ENCODE assay signal across 22 cellular contexts in genomic region chr3:143469159-143469558, GRCh38.
A peak's percentile ranks its signal among the peaks of the same experiment; 100 is the strongest.
DNase-seq lines count a peak whose midpoint lies in the region; ATAC-seq and TF ChIP-seq lines count a peak whose summit lies in the region.
"Had no signal": no experiment of that assay in that cellular context is flagged by ENCODE, and none has a peak within 500 bp of the region (broad histone marks: within the 10 kb centered on the region; RNA-seq: fewer than 3 reads in every experiment).

No MANE protein-coding gene starts in this region.

- no peaks in the 10 kb centered on the region for H3K79me2 ChIP-seq in PC-9 (ENCODE audit: low read depth)

- no peak overlapping the region for H2BK5ac ChIP-seq in IMR-90 (ENCODE audit: low read depth, low read length, poor library complexity, severe bottlenecking)

- H4K8ac ChIP-seq in IMR-90 (ENCODE audit: low read depth in 2 of 2, low read length in 2 of 2), result no peak overlapping the region

- H3K27me3 ChIP-seq in IMR-90 (ENCODE audit: control insufficient read depth, insufficient read depth, low read length) (no peaks in the 10 kb centered on the region), PC-9 (ENCODE audit: insufficient read depth, low read depth) (no peaks in the 10 kb centered on the region)
- H3K27me3 ChIP-seq: BE2C, BLaER1 had no signal

- no peak overlapping the region for H3K27ac ChIP-seq in IMR-90 (ENCODE audit: insufficient read depth, low read length)
- H3K27ac ChIP-seq in PC-9, result no peak overlapping the region
- H3K27ac ChIP-seq in substantia nigra (ENCODE audit: low read depth, low read length, poor library complexity, severe bottlenecking), result no peak overlapping the region
- H3K27ac ChIP-seq: BLaER1 had no signal

- H3K18ac ChIP-seq in IMR-90 (ENCODE audit: low read depth, low read length), result no peak overlapping the region

- no peak overlapping the region for H2BK120ac ChIP-seq in IMR-90 (ENCODE audit: low read depth, low read length)

- intact Hi-C loops in IMR-90 (cut with micrococcal nuclease), result no loop called here
- intact Hi-C loops in PC-9 (cut with micrococcal nuclease; ENCODE audit: unreplicated experiment), result no loop called here
- intact Hi-C loops in mucosa of descending colon (cut with DNase I, micrococcal nuclease), result no loop called here

- H3K4me3 ChIP-seq in IMR-90 (ENCODE audit: insufficient read depth, low read depth, low read length) (no peak overlapping the region), PC-9 (no peak overlapping the region), mucosa of descending colon (no peak overlapping the region)
- H3K4me3 ChIP-seq: BLaER1, GM12878 had no signal

- no peak overlapping the region for H2AK9ac ChIP-seq in IMR-90 (replicated peaks; ENCODE audit: low read depth, low read length, poor library complexity)

- TF ChIP-seq CTCF in IMR-90 (conservative IDR thresholded peaks at IDR 0.05; ENCODE audit: low read depth, low read length) (no peak), PC-9 (conservative IDR thresholded peaks at IDR 0.05) (no peak), mucosa of descending colon (IDR thresholded peaks at IDR 0.05) (no peak)

- H3F3A ChIP-seq in PC-9 (ENCODE audit: insufficient read depth, low read depth), result no peaks in the 10 kb centered on the region

- no peak overlapping the region for H3K14ac ChIP-seq in IMR-90 (replicated peaks; ENCODE audit: low read depth, low read length)

- H3K9me1 ChIP-seq in IMR-90 (ENCODE audit: insufficient read depth, low read length), result no peaks in the 10 kb centered on the region

- H4K20me1 ChIP-seq in IMR-90 (ENCODE audit: insufficient read depth, low read length), result no peaks in the 10 kb centered on the region
- no peaks in the 10 kb centered on the region for H4K20me1 ChIP-seq in PC-9 (ENCODE audit: insufficient read depth)
- H4K20me1 ChIP-seq: BLaER1 had no signal

- TF ChIP-seq RAD21 in IMR-90 (IDR thresholded peaks at IDR 0.05; ENCODE audit: low read length), result no peak

- H3K36me3 ChIP-seq in IMR-90 (ENCODE audit: control insufficient read depth, insufficient read depth, low read length) (no peaks in the 10 kb centered on the region), PC-9 (ENCODE audit: low read depth) (no peaks in the 10 kb centered on the region), mucosa of descending colon (ENCODE audit: low read depth) (no peaks in the 10 kb centered on the region)
- H3K36me3 ChIP-seq: BE2C, BLaER1 had no signal

- no peak overlapping the region for H2AFZ ChIP-seq in IMR-90 (replicated peaks; ENCODE audit: low read length, poor library complexity)
- 0 out of 2 replicates have a peak overlapping the region, but pooled peaks have one; percentile 52 for H2AFZ ChIP-seq in PC-9

- no TSS peak for BruUV-seq in IMR-90 (replicated peaks; lab: Mats Ljungman, UMichigan)
- BruUV-seq in PC-9 (replicated peaks; lab: Mats Ljungman, UMichigan), result no TSS peak

- no peak overlapping the region for H3K56ac ChIP-seq in IMR-90 (ENCODE audit: extremely low read depth, insufficient read depth, low read length)

- ATAC-seq in IMR-90 (ENCODE audit: low read depth) (no peak), mucosa of descending colon (peak; percentile 47)
- ATAC-seq: GM12878 had no signal

- dilution Hi-C loops in IMR-90 (cut with HindIII; ENCODE audit: low sequenced_read_pairs, unreplicated experiment), result no loop called here

- H3K23ac ChIP-seq in IMR-90 (ENCODE audit: low read depth, low read length), result no peak overlapping the region

- no peaks in the 10 kb centered on the region for H3K79me1 ChIP-seq in IMR-90 (ENCODE audit: low read depth in 1 of 2, low read length in 2 of 2)

- CTCF ChIA-PET in IMR-90 (lab: Yijun Ruan, JAX), result interaction anchor here (1.1 kb wide), 1 partner anchor 9 kb away, joined by 3 read pairs; no protein-coding TSS in a partner anchor
- CTCF ChIA-PET in PC-9 (lab: Charles Lee), result no interaction called here

- H2AK5ac ChIP-seq in IMR-90 (ENCODE audit: low read depth, low read length), result no peak overlapping the region

- DNase-seq in IMR-90, result no peak
- DNase-seq in PC-9, result no peak
- DNase-seq in mucosa of descending colon, result no peak
- DNase-seq in NCI-H82 treated with DMSO at 0.1 percent for 48 hours (lab: John Stamatoyannopoulos, UW; ENCODE audit: unreplicated experiment), result no peak
- DNase-seq in substantia nigra (lab: John Stamatoyannopoulos, UW), result no peak
- DNase-seq: 8988T; ACHN; BE2C; C1 segment of cervical spinal cord; CD4-positive, alpha-beta memory T cell; CD4-positive, CD25-positive, alpha-beta regulatory T cell; CD8-positive, alpha-beta memory T cell; COR-L47; DMS 273 treated with DMSO at 0.1 percent for 48 hours; DMS153; DMS53; DMS79; DND-41; EL; GDM1 had no signal

- no peaks in the 10 kb centered on the region for H3K4me1 ChIP-seq in IMR-90 (ENCODE audit: control insufficient read depth, insufficient read depth, low read length)
- no peaks in the 10 kb centered on the region for H3K4me1 ChIP-seq in PC-9 (replicated peaks; ENCODE audit: insufficient read depth)
- no peaks in the 10 kb centered on the region for H3K4me1 ChIP-seq in mucosa of descending colon (ENCODE audit: low read depth)
- H3K4me1 ChIP-seq: BE2C had no signal

- in situ Hi-C loops in IMR-90 (cut with MboI; ENCODE audit: low sequenced_read_pairs), result no loop called here

- no peak overlapping the region for H2BK15ac ChIP-seq in IMR-90 (ENCODE audit: low read depth, low read length)

- no peaks in the 10 kb centered on the region for H3K9me2 ChIP-seq in PC-9 (ENCODE audit: insufficient read depth)

- no peak overlapping the region for H2BK20ac ChIP-seq in IMR-90 (ENCODE audit: low read depth, low read length)

- no peak overlapping the region for H4K91ac ChIP-seq in IMR-90 (ENCODE audit: insufficient read depth, low read depth, low read length)

- H3K9me3 ChIP-seq in IMR-90 (ENCODE audit: control insufficient read depth, insufficient read depth, low read length) (no peaks in the 10 kb centered on the region), PC-9 (ENCODE audit: insufficient read depth, low read depth) (no peaks in the 10 kb centered on the region), mucosa of descending colon (no peaks in the 10 kb centered on the region)
- H3K9me3 ChIP-seq: BE2C, BLaER1 had no signal

- H4K5ac ChIP-seq in IMR-90 (ENCODE audit: low read depth, low read length), result no peak overlapping the region

- POLR2A ChIA-PET in IMR-90 (lab: Charles Lee; ENCODE audit: unreplicated experiment) (no interaction called here), PC-9 (lab: Charles Lee; ENCODE audit: unreplicated experiment) (no interaction called here)

- no peak overlapping the region for H3K4ac ChIP-seq in IMR-90 (ENCODE audit: low read depth, low read length)

- H3K9ac ChIP-seq in IMR-90 (ENCODE audit: low read depth, low read length), result no peak overlapping the region
- H3K9ac ChIP-seq: BLaER1 had no signal

- H3K4me2 ChIP-seq in IMR-90 (ENCODE audit: low read depth, low read length) (no peak overlapping the region), PC-9 (no peak overlapping the region)
- H3K4me2 ChIP-seq: BLaER1 had no signal

- WGBS in IMR-90 (ENCODE audit: extremely low coverage in 2 of 2, insufficient read length in 1 of 2), 2 experiments, result no CpG with 5 or more reads among the region's 5 CpGs

- no peak for TF ChIP-seq POLR2A in IMR-90 (IDR thresholded peaks at IDR 0.05; ENCODE audit: low read depth, low read length)

TF ChIP-seq in IMR-90, 13 proteins besides CTCF, POLR2A, EP300 and RAD21:
- TF ChIP-seq FOS (IDR thresholded peaks at IDR 0.05; ENCODE audit: low read depth, low read length) (no peak), CEBPB (IDR thresholded peaks at IDR 0.05; ENCODE audit: low read depth, low read length) (peak; percentile 69)
